In genomic region chrX:36978886-36979285, GRCh38 we compare ENCODE assay signal across 17 cellular contexts. TPM values are rescaled to one million over a fixed set of nuclear protein-coding genes. Genes with fewer than 3 reads are reported as not detected.
DNase-seq lines count a peak whose midpoint lies in the region; ATAC-seq and FAIRE-seq lines count a peak whose summit lies in the region.
"Had no signal": no experiment of that assay in that cellular context is flagged by ENCODE, and none has a peak within 500 bp of the region (broad histone marks: within the 10 kb centered on the region; RNA-seq: fewer than 3 reads in every experiment).

No MANE protein-coding gene starts in this region.

- no peak for ATAC-seq in GM18873 (IDR thresholded peaks at IDR 0.05; ENCODE audit: low FRiP score, unreplicated experiment)
- ATAC-seq: left lobe of liver had no signal

- FAIRE-seq in RCC 7860 (lab: Jason Lieb, UNC): peak; percentile 77
- FAIRE-seq: G401.6 had no signal

- DNase-seq in Daoy (ENCODE audit: low read depth) (peak; percentile 34), RCC 7860 (ENCODE audit: low spot score) (peak; percentile 39), dedifferentiated amniotic fluid mesenchymal stem cell (ENCODE audit: extremely low spot score) (peak; percentile 25), kidney tubule cell (ENCODE audit: low spot score) (peak; percentile 82), MV-4-11 (lab: John Stamatoyannopoulos, UW) (no peak), NCI-H1105 treated with DMSO at 0.1 percent for 48 hours (lab: John Stamatoyannopoulos, UW) (no peak)
- no peak for DNase-seq in activated CD4-positive, CD25-positive, alpha-beta regulatory T cell (lab: John Stamatoyannopoulos, UW)
- DNase-seq: activated CD4-positive, alpha-beta T cell treated with anti-CD3 and anti-CD28 coated beads, Interleukin-2, amount 10 ng/mL, durations not matched to agents 7 days and 5 days; activated naive CD4-positive, alpha-beta T cell treated with anti-CD3 and anti-CD28 coated beads for 36 hours; NCI-H1048; NCI-H526; OCI-M1; stimulated activated CD4-positive, alpha-beta T cell treated with anti-CD3 and anti-CD28 coated beads, Interleukin-2, amount 100 ng/mL, for 48 hours; substantia nigra had no signal

RNA-seq across cellular contexts. Expression of gene FAM47C, which starts 29.3 kb away (rescaled TPM):
- total RNA-seq in Daoy (2014; rRNA removed; shearing (Covaris generic)): not detected in 2 replicates
- total RNA-seq: activated CD4-positive, alpha-beta T cell treated with anti-CD3 and anti-CD28 coated beads, Interleukin-2, amount 10 ng/mL, durations not matched to agents 7 days and 5 days; activated naive CD4-positive, alpha-beta T cell treated with anti-CD3 and anti-CD28 coated beads for 36 hours; left lobe of liver had no signal

Comparison
In these comparisons a context has a peak if more than half of its experiments do, and no peak if none do; other contexts are left out.
1. DNase-seq: peak in Daoy (single experiment), RCC 7860 (single experiment), dedifferentiated amniotic fluid mesenchymal stem cell (single experiment) and kidney tubule cell (single experiment); none in MV-4-11 (single experiment), activated CD4-positive, CD25-positive, alpha-beta regulatory T cell (0 of 4) and NCI-H1105 treated with DMSO at 0.1 percent for 48 hours (single experiment).